ENCODE assay signal across 8 cellular contexts in the genomic region with DNA sequence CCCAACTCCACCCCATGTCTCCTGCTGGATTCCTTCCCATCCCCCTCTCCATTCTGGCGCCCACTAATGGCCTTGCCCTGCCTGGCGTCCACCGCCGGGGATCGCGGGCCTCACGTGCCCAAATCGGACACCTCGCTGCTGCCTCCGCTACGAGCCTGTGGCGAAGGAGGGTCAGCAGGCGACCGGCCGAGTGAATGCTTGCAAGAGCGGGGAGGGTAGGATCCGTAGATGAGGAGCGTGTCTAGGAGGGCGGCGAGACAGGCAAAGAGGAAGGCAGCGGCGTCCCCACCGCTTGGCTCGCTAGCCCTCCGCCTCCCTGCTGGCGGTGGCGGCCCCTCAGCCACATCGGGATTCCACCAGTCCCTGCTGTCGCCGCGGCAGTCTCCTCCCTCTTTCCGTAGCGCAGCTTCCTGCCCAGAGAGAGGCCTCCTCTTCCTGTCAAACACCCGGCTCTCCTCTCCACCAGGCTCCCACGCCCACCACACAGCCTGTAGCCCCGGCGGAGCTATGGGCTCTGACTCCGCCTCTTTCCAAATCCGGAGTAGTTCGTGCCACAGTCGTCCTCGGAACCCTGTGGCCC. TPM values are rescaled to one million over a fixed set of nuclear protein-coding genes. Genes with fewer than 3 reads are reported as not detected.
DNase-seq lines count a peak whose midpoint lies in the region; ATAC-seq and TF ChIP-seq lines count a peak whose summit lies in the region.

A gene (minus strand): TSS at position 387 of the 580 bp plus-strand sequence.

- H3K36me3 ChIP-seq in SU-DHL-6 (ENCODE audit: low read length) (no peaks in the 10 kb centered on the region), heart left ventricle (peaks cover 0 to 2% (median 0%) of the 10 kb centered on the region in 9 donors), upper lobe of right lung (no peaks in the 10 kb centered on the region)

- H3K27me3 ChIP-seq in SU-DHL-6 (ENCODE audit: low read length) (no peaks in the 10 kb centered on the region), heart left ventricle (no peaks in the 10 kb centered on the region), upper lobe of right lung (no peaks in the 10 kb centered on the region)

- H3K36me3 Mint-ChIP-seq in activated naive CD8-positive, alpha-beta T cell treated with anti-CD3 and anti-CD28 coated beads, Interleukin-2, amount 10 ng/mL, durations not matched to agents 7 days and 5 days = peaks cover 11% of the 10 kb centered on the region

- no peaks in the 10 kb centered on the region for H4K20me1 ChIP-seq in SU-DHL-6 (ENCODE audit: low read depth, low read length)

- 0 to 37% (median 18%) methylated on average over 42 of the region's 42 CpGs for WGBS in heart left ventricle, 4 donors

- no peaks in the 10 kb centered on the region for H3K9me2 ChIP-seq in SU-DHL-6 (replicated peaks; ENCODE audit: insufficient read depth, low read length)

- H3K27ac Mint-ChIP-seq in activated naive CD8-positive, alpha-beta T cell treated with anti-CD3 and anti-CD28 coated beads, Interleukin-2, amount 10 ng/mL, durations not matched to agents 7 days and 5 days = peak within 1 kb of the TSS; percentile 86

- no peak within 1 kb of the TSS for H3K27ac ChIP-seq in SU-DHL-6 (ENCODE audit: low read depth, low read length)
- H3K27ac ChIP-seq in heart left ventricle = peak within 1 kb of the TSS in 11 of 12 donors; percentile 77 to 91 (median 79)
- peak within 1 kb of the TSS; percentile 75 for H3K27ac ChIP-seq in upper lobe of right lung

- H3K27me3 Mint-ChIP-seq in activated naive CD8-positive, alpha-beta T cell treated with anti-CD3 and anti-CD28 coated beads, Interleukin-2, amount 10 ng/mL, durations not matched to agents 7 days and 5 days = no peaks in the 10 kb centered on the region

- peak within 1 kb of the TSS; percentile 26 for H2AFZ ChIP-seq in SU-DHL-6 (ENCODE audit: low read depth, low read length, severe bottlenecking)

- H3K4me3 ChIP-seq in GM08714 (ENCODE audit: low read length) (peak within 1 kb of the TSS; percentile 55), SU-DHL-6 (ENCODE audit: insufficient read depth, low read length, poor library complexity, severe bottlenecking) (peak within 1 kb of the TSS; percentile 56), heart left ventricle (peak within 1 kb of the TSS; percentile 35 to 94 (median 66)), upper lobe of right lung (peak within 1 kb of the TSS; percentile 69)

- H3K9me3 Mint-ChIP-seq in activated naive CD8-positive, alpha-beta T cell treated with anti-CD3 and anti-CD28 coated beads, Interleukin-2, amount 10 ng/mL, durations not matched to agents 7 days and 5 days = no peaks in the 10 kb centered on the region

- H3K4me2 ChIP-seq in SU-DHL-6 (ENCODE audit: low read depth, low read length, poor library complexity, severe bottlenecking) = peak within 1 kb of the TSS; percentile 70

- H3K4me1 Mint-ChIP-seq in activated naive CD8-positive, alpha-beta T cell treated with anti-CD3 and anti-CD28 coated beads, Interleukin-2, amount 10 ng/mL, durations not matched to agents 7 days and 5 days = peaks cover 1% of the 10 kb centered on the region

- TF ChIP-seq CTCF in SU-DHL-6 (IDR thresholded peaks at IDR 0.05; ENCODE audit: insufficient read depth, low read length, poor library complexity, severe bottlenecking) = no peak
- peak in 3 of 12 donors; percentile 5 to 16 (median 14) for TF ChIP-seq CTCF in heart left ventricle (IDR thresholded peaks at IDR 0.05)
- TF ChIP-seq CTCF in upper lobe of right lung (IDR thresholded peaks at IDR 0.05) = no peak

- TF ChIP-seq POLR2A in heart left ventricle (IDR thresholded peaks at IDR 0.05) = peak in 1 of 2 donors; percentile 63

- ATAC-seq in HG02588 (IDR thresholded peaks at IDR 0.05; ENCODE audit: unreplicated experiment) (peak; percentile 100), heart left ventricle (peak; percentile 99 to 100 (median 100)), upper lobe of right lung (peak; percentile 100)
- ATAC-seq in activated naive CD8-positive, alpha-beta T cell treated with anti-CD3 and anti-CD28 coated beads, Interleukin-2, amount 10 ng/mL, durations not matched to agents 7 days and 5 days (ENCODE audit: low read depth) = peak; percentile 100

- POLR2A ChIA-PET in activated naive CD8-positive, alpha-beta T cell treated with anti-CD3 and anti-CD28 coated beads, Interleukin-2, amount 10 ng/mL, durations not matched to agents 7 days and 5 days (lab: Charles Lee) = no interaction called here

- H3K9me3 ChIP-seq in SU-DHL-6 (ENCODE audit: insufficient read depth, low read length) (no peaks in the 10 kb centered on the region), heart left ventricle (peaks cover 0 to 4% (median 0%) of the 10 kb centered on the region in 12 donors), upper lobe of right lung (no peaks in the 10 kb centered on the region)

- H3K4me1 ChIP-seq in heart left ventricle (peaks cover 0 to 9% (median 0%) of the 10 kb centered on the region in 12 donors), upper lobe of right lung (no peaks in the 10 kb centered on the region)

- intact Hi-C loops in heart left ventricle (cut with DNase I) (no loop called here), upper lobe of right lung (cut with DNase I) (no loop called here)

- H3K79me2 ChIP-seq in SU-DHL-6 (ENCODE audit: insufficient read depth, low read length) = no peaks in the 10 kb centered on the region

- DNase-seq in NCI-H1092 treated with DMSO at 0.1 percent for 48 hours (lab: John Stamatoyannopoulos, UW) (peak; percentile 90), heart left ventricle (peak; percentile 82 to 92 (median 87)), pons (ENCODE audit: low spot score) (peak; percentile 63), upper lobe of right lung (peak; percentile 89)
- peak; percentile 69 for DNase-seq in activated naive CD8-positive, alpha-beta T cell treated with anti-CD3 and anti-CD28 coated beads, Interleukin-2, amount 10 ng/mL, durations not matched to agents 7 days and 5 days

- peak within 1 kb of the TSS; percentile 88 for H3K4me3 Mint-ChIP-seq in activated naive CD8-positive, alpha-beta T cell treated with anti-CD3 and anti-CD28 coated beads, Interleukin-2, amount 10 ng/mL, durations not matched to agents 7 days and 5 days

- H3F3A ChIP-seq in SU-DHL-6 (ENCODE audit: insufficient read depth) = no peaks in the 10 kb centered on the region

- H3K9ac ChIP-seq in SU-DHL-6 (ENCODE audit: low read length) = peak within 1 kb of the TSS; percentile 64

RNA-seq across cellular contexts. Expression of the gene that starts here (rescaled TPM):
- total RNA-seq in activated naive CD8-positive, alpha-beta T cell treated with anti-CD3 and anti-CD28 coated beads, Interleukin-2, amount 10 ng/mL, durations not matched to agents 7 days and 5 days = 10 to 100 TPM; 13.4 to 16.4 TPM
- total RNA-seq in heart left ventricle (10 to 100 TPM in 2 of 9 donors, 1 to 10 TPM in 7; 6.3 to 11.2 (median 8.5) TPM), upper lobe of right lung (8.2 TPM)
- 1 to 10 TPM; 6.1 to 7.6 TPM for polyA plus RNA-seq in heart left ventricle
